In genomic region chr4:70702592-70702991, GRCh38 we compare ENCODE assay signal across 1 cellular context.
TF ChIP-seq lines count a peak whose summit lies in the region.

No MANE protein-coding gene starts in this region.

TF ChIP-seq in HEK293, 187 proteins besides CTCF, POLR2A, EP300 and RAD21 (continued from another document):
- TF ChIP-seq, protein P1, sequence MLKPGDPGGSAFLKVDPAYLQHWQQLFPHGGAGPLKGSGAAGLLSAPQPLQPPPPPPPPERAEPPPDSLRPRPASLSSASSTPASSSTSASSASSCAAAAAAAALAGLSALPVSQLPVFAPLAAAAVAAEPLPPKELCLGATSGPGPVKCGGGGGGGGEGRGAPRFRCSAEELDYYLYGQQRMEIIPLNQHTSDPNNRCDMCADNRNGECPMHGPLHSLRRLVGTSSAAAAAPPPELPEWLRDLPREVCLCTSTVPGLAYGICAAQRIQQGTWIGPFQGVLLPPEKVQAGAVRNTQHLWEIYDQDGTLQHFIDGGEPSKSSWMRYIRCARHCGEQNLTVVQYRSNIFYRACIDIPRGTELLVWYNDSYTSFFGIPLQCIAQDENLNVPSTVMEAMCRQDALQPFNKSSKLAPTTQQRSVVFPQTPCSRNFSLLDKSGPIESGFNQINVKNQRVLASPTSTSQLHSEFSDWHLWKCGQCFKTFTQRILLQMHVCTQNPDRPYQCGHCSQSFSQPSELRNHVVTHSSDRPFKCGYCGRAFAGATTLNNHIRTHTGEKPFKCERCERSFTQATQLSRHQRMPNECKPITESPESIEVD (tag by site-specific recombination; IDR thresholded peaks at IDR 0.05), result peak; percentile 69
- TF ChIP-seq KLF10 (tag by site-specific recombination; IDR thresholded peaks at IDR 0.05) (0 out of 2 replicates have a peak, but pooled peaks have one; percentile 13), SP7 (tag by site-specific recombination; IDR thresholded peaks at IDR 0.05) (0 out of 2 replicates have a peak, but pooled peaks have one; percentile 25)
